Comparison of ENCODE assay signal across 13 cellular contexts in the genomic region with DNA sequence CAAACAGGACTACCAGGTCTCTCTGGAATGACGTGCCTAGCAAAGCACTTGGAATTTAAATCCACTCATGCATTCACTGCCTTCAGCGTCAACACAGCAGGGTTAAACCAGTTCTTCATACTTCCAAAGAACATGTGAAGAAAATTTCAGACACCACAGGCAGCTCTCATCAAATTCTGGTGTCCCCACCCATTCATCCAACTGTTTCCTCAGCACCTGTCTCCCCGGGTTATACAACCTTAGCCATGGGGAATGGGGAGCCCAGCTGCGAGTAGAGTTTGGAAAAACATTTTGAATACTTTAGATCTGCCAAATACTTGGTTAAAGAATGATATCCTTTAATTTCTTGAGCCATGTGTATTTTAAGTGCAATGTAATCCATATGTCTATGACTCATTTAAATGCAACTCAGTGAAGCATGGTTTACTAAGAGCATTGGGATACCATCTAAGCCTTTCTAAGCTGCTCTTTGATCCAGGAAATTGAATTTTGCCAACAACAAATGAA. TPM values are rescaled to one million over a fixed set of nuclear protein-coding genes. Genes with fewer than 3 reads are reported as not detected.
DNase-seq lines count a peak whose midpoint lies in the region; ATAC-seq and TF ChIP-seq lines count a peak whose summit lies in the region.
"Had no signal": no experiment of that assay in that cellular context is flagged by ENCODE, and none has a peak within 500 bp of the region (broad histone marks: within the 10 kb centered on the region; RNA-seq: fewer than 3 reads in every experiment).

No MANE protein-coding gene starts in this region.

- peaks cover 8% of the 10 kb centered on the region for H3K36me3 ChIP-seq in right atrium auricular region
- no peaks in the 10 kb centered on the region for H3K36me3 ChIP-seq in urinary bladder (ENCODE audit: insufficient read depth)
- H3K36me3 ChIP-seq in colonic mucosa = no peaks in the 10 kb centered on the region

- no peaks in the 10 kb centered on the region for H3K27me3 Mint-ChIP-seq in activated T-helper 17 cell treated with anti-CD3 and anti-CD28 coated beads, Interleukin-2, amount 50 U/mL, for 72 hours
- H3K27me3 Mint-ChIP-seq: activated naive CD8-positive, alpha-beta T cell treated with anti-CD3 and anti-CD28 coated beads, Interleukin-2, amount 10 ng/mL, durations not matched to agents 7 days and 5 days had no signal

- no peaks in the 10 kb centered on the region for H3K9me3 Mint-ChIP-seq in activated T-helper 17 cell treated with anti-CD3 and anti-CD28 coated beads, Interleukin-2, amount 50 U/mL, for 72 hours
- H3K9me3 Mint-ChIP-seq: activated naive CD8-positive, alpha-beta T cell treated with anti-CD3 and anti-CD28 coated beads, Interleukin-2, amount 10 ng/mL, durations not matched to agents 7 days and 5 days had no signal

- TF ChIP-seq CTCF in right atrium auricular region (IDR thresholded peaks at IDR 0.05) = no peak
- TF ChIP-seq CTCF in colonic mucosa (IDR thresholded peaks at IDR 0.05) = no peak

- H3K4me1 Mint-ChIP-seq in activated T-helper 17 cell treated with anti-CD3 and anti-CD28 coated beads, Interleukin-2, amount 50 U/mL, for 72 hours = peaks cover 71% of the 10 kb centered on the region

- TF ChIP-seq POLR2A in GM18505 (IDR thresholded peaks at IDR 0.05; ENCODE audit: borderline replicate concordance, extremely low read depth, insufficient read depth, insufficient read length) = no peak

- DNase-seq in right atrium auricular region (ENCODE audit: low spot score) (no peak), cardiac septum (ENCODE audit: low spot score) (no peak), iris pigment epithelial cell (ENCODE audit: low read depth) (peak; percentile 92), colonic mucosa (no peak)
- DNase-seq: activated naive CD8-positive, alpha-beta T cell treated with anti-CD3 and anti-CD28 coated beads, Interleukin-2, amount 10 ng/mL, durations not matched to agents 7 days and 5 days; head of caudate nucleus; NCI-H524 had no signal

- 44% methylated on average over 4 of the region's 4 CpGs for WGBS in urinary bladder

- peaks cover 91% of the 10 kb centered on the region for H3K36me3 Mint-ChIP-seq in activated T-helper 17 cell treated with anti-CD3 and anti-CD28 coated beads, Interleukin-2, amount 50 U/mL, for 72 hours (ENCODE audit: low read depth)

- no peak for ATAC-seq in activated T-helper 17 cell treated with anti-CD3 and anti-CD28 coated beads, Interleukin-2, amount 50 U/mL, for 72 hours (replicated peaks)
- no peak for ATAC-seq in GM18505 (IDR thresholded peaks at IDR 0.05; ENCODE audit: unreplicated experiment)
- ATAC-seq in GM21360 (IDR thresholded peaks at IDR 0.05; ENCODE audit: unreplicated experiment) = no peak

- H3K9me3 ChIP-seq in right atrium auricular region (no peaks in the 10 kb centered on the region), colonic mucosa (no peaks in the 10 kb centered on the region)
- H3K9me3 ChIP-seq: BLaER1 treated with 17β-estradiol and CSF1 and Interleukin-3, amounts not matched to agents 10 nM and 100 nM had no signal

- intact Hi-C loops in cardiac septum (cut with DNase I) = no loop called here
- intact Hi-C loops in colonic mucosa (cut with DNase I) = no loop called here

- H3K27ac Mint-ChIP-seq in activated T-helper 17 cell treated with anti-CD3 and anti-CD28 coated beads, Interleukin-2, amount 50 U/mL, for 72 hours = no peak overlapping the region
- H3K27ac Mint-ChIP-seq: activated naive CD8-positive, alpha-beta T cell treated with anti-CD3 and anti-CD28 coated beads, Interleukin-2, amount 10 ng/mL, durations not matched to agents 7 days and 5 days had no signal

- H3K27ac ChIP-seq in right atrium auricular region (peak overlapping the region; percentile 46 to 94), urinary bladder (ENCODE audit: low read depth) (peak overlapping the region; percentile 52), colonic mucosa (no peak overlapping the region)
- H3K27ac ChIP-seq: BLaER1 treated with 17β-estradiol and CSF1 and Interleukin-3, amounts not matched to agents 10 nM and 100 nM; parathyroid adenoma had no signal

- H3K4me3 ChIP-seq in right atrium auricular region = no peak overlapping the region
- no peak overlapping the region for H3K4me3 ChIP-seq in urinary bladder (ENCODE audit: low read depth, low read length)
- H3K4me3 ChIP-seq in colonic mucosa = no peak overlapping the region
- H3K4me3 ChIP-seq: BLaER1 treated with 17β-estradiol and CSF1 and Interleukin-3, amounts not matched to agents 10 nM and 100 nM had no signal

- H3K27me3 ChIP-seq in right atrium auricular region (no peaks in the 10 kb centered on the region), colonic mucosa (no peaks in the 10 kb centered on the region)

- peaks cover 0 to 56% of the 10 kb centered on the region in 2 donors for H3K4me1 ChIP-seq in right atrium auricular region
- H3K4me1 ChIP-seq in urinary bladder (ENCODE audit: insufficient read depth) = peaks cover 2% of the 10 kb centered on the region
- H3K4me1 ChIP-seq in colonic mucosa = no peaks in the 10 kb centered on the region
- H3K4me1 ChIP-seq: parathyroid adenoma had no signal

- peak overlapping the region; percentile 64 for H3K4me3 Mint-ChIP-seq in activated T-helper 17 cell treated with anti-CD3 and anti-CD28 coated beads, Interleukin-2, amount 50 U/mL, for 72 hours
- H3K4me3 Mint-ChIP-seq: activated naive CD8-positive, alpha-beta T cell treated with anti-CD3 and anti-CD28 coated beads, Interleukin-2, amount 10 ng/mL, durations not matched to agents 7 days and 5 days had no signal

- H3K9ac ChIP-seq in colonic mucosa (ENCODE audit: low read depth in 2 of 2, low read length in 2 of 2) = no peak overlapping the region
- H3K9ac ChIP-seq: BLaER1 treated with 17β-estradiol and CSF1 and Interleukin-3, amounts not matched to agents 10 nM and 100 nM; parathyroid adenoma had no signal

RNA-seq across cellular contexts. Expression of a gene that starts 17.4 kb away (rescaled TPM):
- total RNA-seq in right atrium auricular region = 10 to 100 TPM; 13.1 to 49.5 TPM
- total RNA-seq in cardiac septum = 97.1 TPM
- 100 to 1,000 TPM in 1 of 2 donors, 10 to 100 TPM in 1; 71.2 to 145 TPM for total RNA-seq in activated T-helper 17 cell treated with anti-CD3 and anti-CD28 coated beads, Interleukin-2, amount 50 U/mL, for 72 hours
- total RNA-seq in urinary bladder = 49.8 TPM
- 26.4 TPM for polyA plus RNA-seq in urinary bladder
- 10 to 100 TPM in 1 of 2 donors, 1 to 10 TPM in 1; 2.9 to 12.8 TPM for total RNA-seq in colonic mucosa
